Comparison of ENCODE assay signal across 9 cellular contexts in genomic region chr5:149422429-149423286, GRCh38. TPM values are rescaled to one million over a fixed set of nuclear protein-coding genes. Genes with fewer than 3 reads are reported as not detected.
A peak's percentile ranks its signal among the peaks of the same experiment; 100 is the strongest.
DNase-seq lines count a peak whose midpoint lies in the region; ATAC-seq and TF ChIP-seq lines count a peak whose summit lies in the region.
"Had no signal": no experiment of that assay in that cellular context is flagged by ENCODE, and none has a peak within 500 bp of the region (broad histone marks: within the 10 kb centered on the region; RNA-seq: fewer than 3 reads in every experiment).

No MANE protein-coding gene starts in this region.

- H3K4me1 ChIP-seq in HUES64 (ENCODE audit: insufficient read depth, low read length), result peaks cover 25% of the 10 kb centered on the region
- H3K4me1 ChIP-seq in subcutaneous abdominal adipose tissue (ENCODE audit: control insufficient read depth in 5 of 5, insufficient read depth in 5 of 5, low read length in 5 of 5), result peaks cover 9 to 67% (median 52%) of the 10 kb centered on the region in 5 donors

- H3K27me3 Mint-ChIP-seq in brain, result no peaks in the 10 kb centered on the region
- H3K27me3 Mint-ChIP-seq in stimulated activated memory B cell treated with anti-CD40 and anti-IgM and Interleukin-4, amounts not matched to agents 10 μg/mL and 1 μg/mL and 100 μg/mL, for 72 hours, result peaks cover 71% of the 10 kb centered on the region

- ATAC-seq in left colon, result peak; percentile 36
- ATAC-seq in HG03378 (IDR thresholded peaks at IDR 0.05; ENCODE audit: unreplicated experiment), result no peak
- no peak for ATAC-seq in stimulated activated memory B cell treated with anti-CD40 and anti-IgM and Interleukin-4, amounts not matched to agents 10 μg/mL and 1 μg/mL and 100 μg/mL, for 72 hours
- ATAC-seq in GM18870 (IDR thresholded peaks at IDR 0.05; ENCODE audit: unreplicated experiment), result no peak

- H3K36me3 ChIP-seq in HUES64 (ENCODE audit: insufficient read depth, low read length) (no peaks in the 10 kb centered on the region), subcutaneous abdominal adipose tissue (ENCODE audit: control insufficient read depth in 5 of 5, insufficient read depth in 5 of 5, low read length in 5 of 5) (peaks cover 0 to 89% (median 67%) of the 10 kb centered on the region in 5 donors)

- 54% methylated on average over 22 of the region's 22 CpGs for WGBS in HUES64

- no peak for TF ChIP-seq CTCF in brain (conservative IDR thresholded peaks at IDR 0.05)

- intact Hi-C loops in left colon (cut with DNase I, micrococcal nuclease), result no loop called here

- no peaks in the 10 kb centered on the region for H3K27me3 ChIP-seq in HUES64 (ENCODE audit: insufficient read depth, low read length)
- H3K27me3 ChIP-seq in subcutaneous abdominal adipose tissue (ENCODE audit: control insufficient read depth in 5 of 5, insufficient read depth in 4 of 5, low read length in 5 of 5), result no peaks in the 10 kb centered on the region

- H3K27ac Mint-ChIP-seq in brain, result peak overlapping the region in 3 of 5 experiments; percentile 72 to 98 (median 91)
- H3K27ac Mint-ChIP-seq in stimulated activated memory B cell treated with anti-CD40 and anti-IgM and Interleukin-4, amounts not matched to agents 10 μg/mL and 1 μg/mL and 100 μg/mL, for 72 hours, result no peak overlapping the region
- H3K27ac Mint-ChIP-seq: natural killer cell had no signal

- peak overlapping the region in 2 of 5 experiments; percentile 15 to 23 for H3K4me3 Mint-ChIP-seq in brain
- H3K4me3 Mint-ChIP-seq in stimulated activated memory B cell treated with anti-CD40 and anti-IgM and Interleukin-4, amounts not matched to agents 10 μg/mL and 1 μg/mL and 100 μg/mL, for 72 hours, result no peak overlapping the region
- H3K4me3 Mint-ChIP-seq: natural killer cell had no signal

- H3K9ac ChIP-seq in HUES64 (ENCODE audit: low read depth, low read length) (no peak overlapping the region), subcutaneous abdominal adipose tissue (ENCODE audit: low read length in 5 of 5) (peak overlapping the region in 1 of 5 donors; percentile 31)

- DNase-seq in left colon (peak; percentile 41 to 75), NCI-H146 treated with DMSO at 0.1 percent for 48 hours (lab: John Stamatoyannopoulos, UW; ENCODE audit: unreplicated experiment) (no peak)
- DNase-seq: natural killer cell had no signal

- H3K9me3 Mint-ChIP-seq in brain, result no peaks in the 10 kb centered on the region
- no peaks in the 10 kb centered on the region for H3K9me3 Mint-ChIP-seq in stimulated activated memory B cell treated with anti-CD40 and anti-IgM and Interleukin-4, amounts not matched to agents 10 μg/mL and 1 μg/mL and 100 μg/mL, for 72 hours
- H3K9me3 Mint-ChIP-seq: natural killer cell had no signal

- H3K36me3 Mint-ChIP-seq in brain, result no peaks in the 10 kb centered on the region
- no peaks in the 10 kb centered on the region for H3K36me3 Mint-ChIP-seq in stimulated activated memory B cell treated with anti-CD40 and anti-IgM and Interleukin-4, amounts not matched to agents 10 μg/mL and 1 μg/mL and 100 μg/mL, for 72 hours
- H3K36me3 Mint-ChIP-seq: natural killer cell had no signal

- no peaks in the 10 kb centered on the region for H3K9me3 ChIP-seq in HUES64 (ENCODE audit: insufficient read depth, low read depth, low read length)
- H3K9me3 ChIP-seq in subcutaneous abdominal adipose tissue (ENCODE audit: control insufficient read depth in 5 of 5, low read length in 5 of 5), result no peaks in the 10 kb centered on the region

- H3K27ac ChIP-seq in HUES64 (ENCODE audit: low read depth, low read length) (peak overlapping the region; percentile 21; the same call in 1 of the 2 replicates), subcutaneous abdominal adipose tissue (ENCODE audit: low read depth, low read length) (peak overlapping the region; percentile 97)

- H3K4me1 Mint-ChIP-seq in brain, result peaks cover 65% of the 10 kb centered on the region
- H3K4me1 Mint-ChIP-seq in stimulated activated memory B cell treated with anti-CD40 and anti-IgM and Interleukin-4, amounts not matched to agents 10 μg/mL and 1 μg/mL and 100 μg/mL, for 72 hours, result no peaks in the 10 kb centered on the region
- H3K4me1 Mint-ChIP-seq: natural killer cell had no signal

- H3K4me3 ChIP-seq in HUES64 (ENCODE audit: low read length), result no peak overlapping the region
- peak overlapping the region in 1 of 5 donors; percentile 27 for H3K4me3 ChIP-seq in subcutaneous abdominal adipose tissue (ENCODE audit: low read depth in 1 of 5, low read length in 5 of 5)

RNA-seq across cellular contexts. Expression of gene IL17B, which starts 43.6 kb away (rescaled TPM):
- polyA plus RNA-seq in HUES64 (2013, experiment 1 of 2), result not detected
- not detected for polyA plus RNA-seq in HUES64 (2013, experiment 2 of 2)
- polyA plus RNA-seq in brain (ENCODE audit: insufficient read depth, low read depth, low replicate concordance), result not detected
- 1 to 10 TPM in 1 of 2 donors, not detected in 1; 1.1 TPM for total RNA-seq in left colon
- total RNA-seq: natural killer cell had no signal
